ENCODE assay signal across 17 cellular contexts in the genomic region with DNA sequence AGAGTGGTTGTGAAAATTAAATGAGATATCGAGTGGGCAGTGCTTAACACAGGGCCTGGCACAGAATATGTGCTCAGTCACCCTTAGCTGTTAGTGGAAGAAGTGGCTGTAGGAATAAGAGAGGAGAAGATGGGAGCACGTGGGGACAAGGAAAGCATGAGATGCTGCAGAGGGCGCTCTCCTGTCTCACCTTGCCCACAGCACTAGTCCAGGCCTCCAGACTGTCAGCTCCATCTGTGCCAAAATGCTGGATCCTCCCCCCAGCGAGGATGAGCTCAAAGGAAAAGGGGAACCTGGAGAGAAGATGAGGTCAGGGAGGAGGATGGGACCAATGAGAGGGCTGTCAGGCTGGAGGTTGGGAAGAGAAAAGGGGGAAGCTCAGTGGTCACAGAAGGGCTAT. TPM values are rescaled to one million over a fixed set of nuclear protein-coding genes. Genes with fewer than 3 reads are reported as not detected.
DNase-seq lines count a peak whose midpoint lies in the region; ATAC-seq, FAIRE-seq and TF ChIP-seq lines count a peak whose summit lies in the region.
"Had no signal": no experiment of that assay in that cellular context is flagged by ENCODE, and none has a peak within 500 bp of the region (broad histone marks: within the 10 kb centered on the region; RNA-seq: fewer than 3 reads in every experiment).

No MANE protein-coding gene starts in this region.

- no peak for FAIRE-seq in endothelial cell of umbilical vein (lab: Jason Lieb, UNC)
- FAIRE-seq: GM12892 had no signal

- peaks cover 22 to 57% of the 10 kb centered on the region in 2 experiments for H3K36me3 ChIP-seq in endothelial cell of umbilical vein (ENCODE audit: control insufficient read depth in 2 of 2, extremely low read depth in 1 of 2, insufficient read depth in 2 of 2, low read length in 2 of 2)
- H3K36me3 ChIP-seq: prostate gland had no signal

- no peak overlapping the region for H3K4me2 ChIP-seq in endothelial cell of umbilical vein (ENCODE audit: insufficient read depth, low read length)

- dilution Hi-C loops in endothelial cell of umbilical vein (cut with MboI; ENCODE audit: extremely low pct_ligation_motif_present, low sequenced_read_pairs), result no loop called here

- peaks cover 18% of the 10 kb centered on the region for H3K27me3 Mint-ChIP-seq in activated naive CD4-positive, alpha-beta T cell treated with anti-CD3 and anti-CD28 coated beads, Interleukin-2, amount 10 ng/mL, durations not matched to agents 7 days and 5 days
- H3K27me3 Mint-ChIP-seq: CD4-positive, alpha-beta T cell had no signal

- peak in 1 of 2 donors; percentile 4 for TF ChIP-seq CTCF in endothelial cell of umbilical vein (IDR thresholded peaks at IDR 0.05; ENCODE audit: extremely low read depth in 1 of 2, insufficient read depth in 1 of 2, low read depth in 1 of 2, low read length in 2 of 2)

- TF ChIP-seq POLR2A in endothelial cell of umbilical vein (IDR thresholded peaks at IDR 0.05; ENCODE audit: low read depth, low read length), result peak; percentile 13

- no TSS peak for BruUV-seq in endothelial cell of umbilical vein (replicated peaks; lab: Mats Ljungman, UMichigan)

- H3K4me1 ChIP-seq in endothelial cell of umbilical vein (ENCODE audit: control insufficient read depth, extremely low read depth, insufficient read depth, low read length), result peaks cover 7% of the 10 kb centered on the region
- H3K4me1 ChIP-seq: prostate gland had no signal

- peaks cover 13% of the 10 kb centered on the region for H3K79me2 ChIP-seq in endothelial cell of umbilical vein (ENCODE audit: control insufficient read depth, insufficient read depth, low read length)

- H3K27ac Mint-ChIP-seq in activated naive CD4-positive, alpha-beta T cell treated with anti-CD3 and anti-CD28 coated beads, Interleukin-2, amount 50 U/mL, for 72 hours, result peak overlapping the region; percentile 18 to 52
- H3K27ac Mint-ChIP-seq in activated naive CD4-positive, alpha-beta T cell treated with anti-CD3 and anti-CD28 coated beads, Interleukin-2, amount 10 ng/mL, durations not matched to agents 7 days and 5 days, result no peak overlapping the region
- H3K27ac Mint-ChIP-seq: CD4-positive, alpha-beta T cell; stimulated activated naive B cell treated with anti-CD40 and anti-IgM and Interleukin-4, amounts not matched to agents 10 μg/mL and 1 μg/mL and 100 μg/mL, for 72 hours had no signal

- no peak for ATAC-seq in activated naive CD4-positive, alpha-beta T cell treated with anti-CD3 and anti-CD28 coated beads, Interleukin-2, amount 50 U/mL, for 72 hours
- ATAC-seq in GM18861 (IDR thresholded peaks at IDR 0.05; ENCODE audit: unreplicated experiment), result no peak
- ATAC-seq: left lung; stimulated activated naive B cell treated with anti-CD40 and anti-IgM and Interleukin-4, amounts not matched to agents 10 μg/mL and 1 μg/mL and 100 μg/mL, for 72 hours had no signal

- intact Hi-C loops in endothelial cell of umbilical vein (cut with micrococcal nuclease), result no loop called here

- POLR2A ChIA-PET in endothelial cell of umbilical vein (lab: Charles Lee), result interaction anchor here (0.6 kb wide), 1 partner anchor 164 kb away, joined by 3 read pairs; no protein-coding TSS in a partner anchor

- H3K27me3 ChIP-seq in endothelial cell of umbilical vein (ENCODE audit: control insufficient read depth in 2 of 2, insufficient read depth in 2 of 2, low read length in 2 of 2), result no peaks in the 10 kb centered on the region
- H3K27me3 ChIP-seq: left lung had no signal

- H2AFZ ChIP-seq in endothelial cell of umbilical vein (ENCODE audit: low read depth, low read length), result no peak overlapping the region

- no peaks in the 10 kb centered on the region for H3K36me3 Mint-ChIP-seq in activated naive CD4-positive, alpha-beta T cell treated with anti-CD3 and anti-CD28 coated beads, Interleukin-2, amount 50 U/mL, for 72 hours
- no peaks in the 10 kb centered on the region for H3K36me3 Mint-ChIP-seq in activated naive CD4-positive, alpha-beta T cell treated with anti-CD3 and anti-CD28 coated beads, Interleukin-2, amount 10 ng/mL, durations not matched to agents 7 days and 5 days
- H3K36me3 Mint-ChIP-seq: stimulated activated naive B cell treated with anti-CD40 and anti-IgM and Interleukin-4, amounts not matched to agents 10 μg/mL and 1 μg/mL and 100 μg/mL, for 72 hours had no signal

- no peaks in the 10 kb centered on the region for H3K9me3 ChIP-seq in endothelial cell of umbilical vein (replicated peaks; ENCODE audit: control insufficient read depth, insufficient read depth, low read length)
- H3K9me3 ChIP-seq: left lung, prostate gland had no signal

- no peak overlapping the region for H3K4me3 ChIP-seq in endothelial cell of umbilical vein (replicated peaks in 1 of 3; ENCODE audit: insufficient read depth in 1 of 3, low read depth in 1 of 3, low read length in 3 of 3)
- H3K4me3 ChIP-seq: left lung, prostate gland had no signal

- H3K4me3 Mint-ChIP-seq in activated naive CD4-positive, alpha-beta T cell treated with anti-CD3 and anti-CD28 coated beads, Interleukin-2, amount 10 ng/mL, durations not matched to agents 7 days and 5 days, result no peak overlapping the region
- H3K4me3 Mint-ChIP-seq: CD4-positive, alpha-beta T cell; stimulated activated naive B cell treated with anti-CD40 and anti-IgM and Interleukin-4, amounts not matched to agents 10 μg/mL and 1 μg/mL and 100 μg/mL, for 72 hours had no signal

- DNase-seq in activated naive CD4-positive, alpha-beta T cell treated with anti-CD3 and anti-CD28 coated beads, Interleukin-2, amount 50 U/mL, for 72 hours (ENCODE audit: low spot score in 2 of 2), result no peak
- no peak for DNase-seq in activated naive CD4-positive, alpha-beta T cell treated with anti-CD3 and anti-CD28 coated beads, Interleukin-2, amount 10 ng/mL, durations not matched to agents 7 days and 5 days
- peak; percentile 23 for DNase-seq in OCI-M1 (lab: John Stamatoyannopoulos, UW)
- DNase-seq in endothelial cell of umbilical vein (ENCODE audit: low read depth, low spot score), result no peak
- DNase-seq in HuH-7.5 (ENCODE audit: low spot score), result no peak
- no peak for DNase-seq in middle frontal gyrus (ENCODE audit: extremely low spot score, low spot score)
- DNase-seq in activated CD8-positive, alpha-beta memory T cell treated with anti-CD3 and anti-CD28 coated beads, Interleukin-2, amount 50 U/mL, for 48 hours, result no peak
- DNase-seq: CD4-positive, alpha-beta T cell; left lung; NCI-H2029; NCI-H526 treated with DMSO at 0.1 percent for 48 hours; stimulated activated CD4-positive, alpha-beta T cell treated with anti-CD3 and anti-CD28 coated beads, Interleukin-12 subunit alpha, Interleukin-12 subunit beta, amount 100 ng/mL, for 4 hours; stimulated activated naive B cell treated with anti-CD40 and anti-IgM and Interleukin-4, amounts not matched to agents 10 μg/mL and 1 μg/mL and 100 μg/mL, for 72 hours; trophoblast cell had no signal

- no peaks in the 10 kb centered on the region for H3K9me3 Mint-ChIP-seq in activated naive CD4-positive, alpha-beta T cell treated with anti-CD3 and anti-CD28 coated beads, Interleukin-2, amount 50 U/mL, for 72 hours
- no peaks in the 10 kb centered on the region for H3K9me3 Mint-ChIP-seq in activated naive CD4-positive, alpha-beta T cell treated with anti-CD3 and anti-CD28 coated beads, Interleukin-2, amount 10 ng/mL, durations not matched to agents 7 days and 5 days
- H3K9me3 Mint-ChIP-seq: CD4-positive, alpha-beta T cell; stimulated activated naive B cell treated with anti-CD40 and anti-IgM and Interleukin-4, amounts not matched to agents 10 μg/mL and 1 μg/mL and 100 μg/mL, for 72 hours had no signal

- CTCF ChIA-PET in activated naive CD4-positive, alpha-beta T cell treated with anti-CD3 and anti-CD28 coated beads, Interleukin-2, amount 10 ng/mL, durations not matched to agents 7 days and 5 days (lab: Charles Lee), result interaction anchor here (0.8 to 4.0 kb wide), 12 partner anchors 9 to 300 kb away, joined by 3 to 26 read pairs (median 4); partner anchors contain the start of genes PCDH1 and RNF14
- CTCF ChIA-PET in endothelial cell of umbilical vein (lab: Charles Lee), result interaction anchor here (0.6 to 2.4 kb wide), 8 partner anchors 10 to 291 kb away, joined by 3 to 16 read pairs (median 4); no protein-coding TSS in a partner anchor

- peaks cover 5% of the 10 kb centered on the region for H3K4me1 Mint-ChIP-seq in activated naive CD4-positive, alpha-beta T cell treated with anti-CD3 and anti-CD28 coated beads, Interleukin-2, amount 10 ng/mL, durations not matched to agents 7 days and 5 days

- H3K9ac ChIP-seq in endothelial cell of umbilical vein (replicated peaks; ENCODE audit: extremely low read depth, insufficient read depth, low read length), result no peak overlapping the region

- H3K27ac ChIP-seq in endothelial cell of umbilical vein (ENCODE audit: insufficient read depth, low read depth, low read length), result no peak overlapping the region
- H3K27ac ChIP-seq: left lung, prostate gland had no signal

- no peaks in the 10 kb centered on the region for H4K20me1 ChIP-seq in endothelial cell of umbilical vein (replicated peaks; ENCODE audit: control insufficient read depth, extremely low read depth, insufficient read depth, low read length)

- no peaks in the 10 kb centered on the region for H3K9me1 ChIP-seq in endothelial cell of umbilical vein (replicated peaks; ENCODE audit: control insufficient read depth, extremely low read depth, insufficient read depth, low read length)

RNA-seq across cellular contexts. Expression of gene ARAP3, which starts 12.5 kb away (rescaled TPM):
- 1 to 10 TPM; 2.7 to 8.3 TPM for total RNA-seq in activated naive CD4-positive, alpha-beta T cell treated with anti-CD3 and anti-CD28 coated beads, Interleukin-2, amount 50 U/mL, for 72 hours
- total RNA-seq in endothelial cell of umbilical vein, result 136 and 142 TPM in 2 replicates
- polyA plus RNA-seq in endothelial cell of umbilical vein, result 60.6 and 62.1 TPM in 2 replicates
- polyA plus RNA-seq in endothelial cell of umbilical vein (2011; cell fraction: cytosol; rRNA removed), result 58.7 and 63.2 TPM in 2 replicates
- 270 and 334 TPM in 2 replicates for polyA plus RNA-seq in endothelial cell of umbilical vein (2011; cell fraction: nucleus; rRNA removed)
- 91.3 and 94.0 TPM in 2 replicates for polyA plus RNA-seq in endothelial cell of umbilical vein (2012)
- polyA minus RNA-seq in endothelial cell of umbilical vein, result 100 and 107 TPM in 2 replicates
- 3.4 TPM for polyA minus RNA-seq in endothelial cell of umbilical vein (2011; cell fraction: cytosol; rRNA and poly(A)+ RNA removed)
- 105 and 115 TPM in 2 replicates for polyA minus RNA-seq in endothelial cell of umbilical vein (2011; cell fraction: nucleus; rRNA and poly(A)+ RNA removed)

RNA-seq across cellular contexts. Expression of gene FCHSD1, which starts 18.3 kb away (rescaled TPM):
- total RNA-seq in activated naive CD4-positive, alpha-beta T cell treated with anti-CD3 and anti-CD28 coated beads, Interleukin-2, amount 50 U/mL, for 72 hours, result 10 to 100 TPM; 44.9 to 62.9 TPM
- total RNA-seq in endothelial cell of umbilical vein, result 37.0 and 37.1 TPM in 2 replicates
- polyA plus RNA-seq in endothelial cell of umbilical vein, result 34.8 and 35.1 TPM in 2 replicates
- 11.9 and 19.6 TPM in 2 replicates for polyA plus RNA-seq in endothelial cell of umbilical vein (2011; cell fraction: cytosol; rRNA removed)
- 319 and 330 TPM in 2 replicates for polyA plus RNA-seq in endothelial cell of umbilical vein (2011; cell fraction: nucleus; rRNA removed)
- polyA plus RNA-seq in endothelial cell of umbilical vein (2012), result 26.0 and 32.5 TPM in 2 replicates
- 27.4 and 30.0 TPM in 2 replicates for polyA minus RNA-seq in endothelial cell of umbilical vein
- 1.6 TPM for polyA minus RNA-seq in endothelial cell of umbilical vein (2011; cell fraction: cytosol; rRNA and poly(A)+ RNA removed)
- 49.2 and 52.4 TPM in 2 replicates for polyA minus RNA-seq in endothelial cell of umbilical vein (2011; cell fraction: nucleus; rRNA and poly(A)+ RNA removed)

RNA-seq across cellular contexts. Expression of gene RELL2, which starts 32.7 kb away (rescaled TPM):
- 10 to 100 TPM; 22.2 to 34.2 TPM for total RNA-seq in activated naive CD4-positive, alpha-beta T cell treated with anti-CD3 and anti-CD28 coated beads, Interleukin-2, amount 50 U/mL, for 72 hours
- total RNA-seq in endothelial cell of umbilical vein, result 3.1 and 3.6 TPM in 2 replicates
- polyA plus RNA-seq in endothelial cell of umbilical vein, result 3.4 and 4.8 TPM in 2 replicates
- 2.7 and 3.4 TPM in 2 replicates for polyA plus RNA-seq in endothelial cell of umbilical vein (2011; cell fraction: cytosol; rRNA removed)
- 14.0 and 16.1 TPM in 2 replicates for polyA plus RNA-seq in endothelial cell of umbilical vein (2011; cell fraction: nucleus; rRNA removed)
- polyA plus RNA-seq in endothelial cell of umbilical vein (2012), result 1.5 and 2.3 TPM in 2 replicates
- 0.70 and 1.2 TPM in 2 replicates for polyA minus RNA-seq in endothelial cell of umbilical vein
- polyA minus RNA-seq in endothelial cell of umbilical vein (2011; cell fraction: cytosol; rRNA and poly(A)+ RNA removed), result 0.51 TPM
- 1.0 and 2.7 TPM in 2 replicates for polyA minus RNA-seq in endothelial cell of umbilical vein (2011; cell fraction: nucleus; rRNA and poly(A)+ RNA removed)

RNA-seq across cellular contexts. Expression of gene HDAC3, which starts 32.9 kb away (rescaled TPM):
- 100 to 1,000 TPM in 1 of 2 donors, 10 to 100 TPM in 1; 70.7 to 110 TPM for total RNA-seq in activated naive CD4-positive, alpha-beta T cell treated with anti-CD3 and anti-CD28 coated beads, Interleukin-2, amount 50 U/mL, for 72 hours
- 58.5 and 60.2 TPM in 2 replicates for total RNA-seq in endothelial cell of umbilical vein
- 74.7 and 75.5 TPM in 2 replicates for polyA plus RNA-seq in endothelial cell of umbilical vein
- 64.0 and 66.6 TPM in 2 replicates for polyA plus RNA-seq in endothelial cell of umbilical vein (2011; cell fraction: cytosol; rRNA removed)
- polyA plus RNA-seq in endothelial cell of umbilical vein (2011; cell fraction: nucleus; rRNA removed), result 164 and 169 TPM in 2 replicates
- 28.3 and 43.8 TPM in 2 replicates for polyA plus RNA-seq in endothelial cell of umbilical vein (2012)
- polyA minus RNA-seq in endothelial cell of umbilical vein, result 83.2 and 85.6 TPM in 2 replicates
- 32.5 TPM for polyA minus RNA-seq in endothelial cell of umbilical vein (2011; cell fraction: cytosol; rRNA and poly(A)+ RNA removed)
- polyA minus RNA-seq in endothelial cell of umbilical vein (2011; cell fraction: nucleus; rRNA and poly(A)+ RNA removed), result 40.8 and 58.4 TPM in 2 replicates

RNA-seq across cellular contexts. Expression of gene DIAPH1, which starts 50.7 kb away (rescaled TPM):
- total RNA-seq in activated naive CD4-positive, alpha-beta T cell treated with anti-CD3 and anti-CD28 coated beads, Interleukin-2, amount 50 U/mL, for 72 hours, result 100 to 1,000 TPM; 184 to 216 TPM
- 103 and 105 TPM in 2 replicates for total RNA-seq in endothelial cell of umbilical vein
- polyA plus RNA-seq in endothelial cell of umbilical vein, result 59.2 and 68.6 TPM in 2 replicates
- polyA plus RNA-seq in endothelial cell of umbilical vein (2011; cell fraction: cytosol; rRNA removed), result 51.6 and 54.4 TPM in 2 replicates
- polyA plus RNA-seq in endothelial cell of umbilical vein (2011; cell fraction: nucleus; rRNA removed), result 167 and 183 TPM in 2 replicates
- 65.8 and 74.9 TPM in 2 replicates for polyA plus RNA-seq in endothelial cell of umbilical vein (2012)
- polyA minus RNA-seq in endothelial cell of umbilical vein, result 135 and 141 TPM in 2 replicates
- 79.2 TPM for polyA minus RNA-seq in endothelial cell of umbilical vein (2011; cell fraction: cytosol; rRNA and poly(A)+ RNA removed)
- polyA minus RNA-seq in endothelial cell of umbilical vein (2011; cell fraction: nucleus; rRNA and poly(A)+ RNA removed), result 114 and 132 TPM in 2 replicates

Comparison
In these comparisons a context has a peak if more than half of its experiments do, and no peak if none do; other contexts are left out.
1. RNA of gene ARAP3, which starts 12.5 kb away (total RNA-seq): 136 to 142 TPM in endothelial cell of umbilical vein; 2.7 to 8.3 TPM in activated naive CD4-positive, alpha-beta T cell treated with anti-CD3 and anti-CD28 coated beads, Interleukin-2, amount 50 U/mL, for 72 hours; every median in the first group is over 10 times any median in the second.